ENCODE assay signal across 16 cellular contexts in genomic region chr19:48139053-48139452, GRCh38. TPM values are rescaled to one million over a fixed set of nuclear protein-coding genes. Genes with fewer than 3 reads are reported as not detected.
DNase-seq lines count a peak whose midpoint lies in the region; ATAC-seq, FAIRE-seq and TF ChIP-seq lines count a peak whose summit lies in the region.
"Had no signal": no experiment of that assay in that cellular context is flagged by ENCODE, and none has a peak within 500 bp of the region (broad histone marks: within the 10 kb centered on the region; RNA-seq: fewer than 3 reads in every experiment).

No MANE protein-coding gene starts in this region.

- DNase-seq in T-helper 2 cell treated with Interferon-gamma antibody and Interleukin-4, amounts not matched to agents 5 μg/mL and 100 μg/mL, for 36 hours (ENCODE audit: low spot score) = no peak
- DNase-seq in T-helper 2 cell (no peak), HepG2 (ENCODE audit: low spot score) (no peak), right lobe of liver (no peak), endothelial cell (ENCODE audit: low spot score) (no peak), superior temporal gyrus (ENCODE audit: extremely low spot score) (no peak), HuH-7.5 (ENCODE audit: low spot score) (no peak)
- no peak for DNase-seq in stimulated activated effector memory CD8-positive, alpha-beta T cell treated with anti-CD3 and anti-CD28 coated beads, Interleukin-12 subunit alpha, Interleukin-12 subunit beta, amount 100 ng/mL, for 72 hours (ENCODE audit: low spot score in 2 of 2)
- DNase-seq: AML-193, DMS79, GOT3, H9 had no signal

- H3K79me2 ChIP-seq in HepG2 (ENCODE audit: insufficient read depth, low read length) = no peaks in the 10 kb centered on the region

- no peak overlapping the region for H3K27ac ChIP-seq in HepG2 (ENCODE audit: extremely low read length, insufficient read depth, low read length)
- no peak overlapping the region for H3K27ac ChIP-seq in right lobe of liver
- H3K27ac ChIP-seq: 22Rv1, BLaER1 had no signal

- no peak for ATAC-seq in HepG2
- ATAC-seq in right lobe of liver = no peak
- no peak for ATAC-seq in stimulated activated effector memory CD8-positive, alpha-beta T cell treated with anti-CD3 and anti-CD28 coated beads, Interleukin-12 subunit alpha, Interleukin-12 subunit beta, amount 100 ng/mL, for 72 hours

- BruUV-seq in HepG2 (replicated peaks; lab: Mats Ljungman, UMichigan) = TSS peak; percentile 67

- TF ChIP-seq EP300 in HepG2 (IDR thresholded peaks at IDR 0.05; ENCODE audit: low read depth in 2 of 2, low read length in 2 of 2) (no peak), HepG2 (CRISPR knock-in tag; IDR thresholded peaks at IDR 0.05; ENCODE audit: borderline replicate concordance) (no peak)

- FAIRE-seq in HepG2 (lab: Jason Lieb, UNC) = no peak
- FAIRE-seq: GM12891 had no signal

- no peak for TF ChIP-seq RAD21 in HepG2 (CRISPR knock-in tag; IDR thresholded peaks at IDR 0.05)

- TF ChIP-seq CTCF in HepG2 (CRISPR knock-in tag; IDR thresholded peaks at IDR 0.05) = no peak
- TF ChIP-seq CTCF in right lobe of liver (IDR thresholded peaks at IDR 0.05) = no peak
- TF ChIP-seq CTCF in endothelial cell (IDR thresholded peaks at IDR 0.05; ENCODE audit: unreplicated experiment) = no peak

- H3K36me3 ChIP-seq in HepG2 (replicated peaks in 1 of 2; ENCODE audit: control insufficient read depth in 1 of 2, insufficient read depth in 2 of 2, low read length in 2 of 2) (peaks cover 5 to 40% of the 10 kb centered on the region in 2 experiments; a peak in 3 of 5 replicates), right lobe of liver (no peaks in the 10 kb centered on the region)

- no peaks in the 10 kb centered on the region for H3K9me3 ChIP-seq in HepG2 (ENCODE audit: low read length)
- no peaks in the 10 kb centered on the region for H3K9me3 ChIP-seq in right lobe of liver
- H3K9me3 ChIP-seq: BLaER1 had no signal

- H3K36me3 Mint-ChIP-seq in T-helper 2 cell treated with Interferon-gamma antibody and Interleukin-4, amounts not matched to agents 5 μg/mL and 100 μg/mL, for 36 hours (ENCODE audit: low read depth) = peaks cover 29% of the 10 kb centered on the region
- peaks cover 24% of the 10 kb centered on the region for H3K36me3 Mint-ChIP-seq in endothelial cell (ENCODE audit: low read depth, unreplicated experiment)
- H3K36me3 Mint-ChIP-seq in stimulated activated effector memory CD8-positive, alpha-beta T cell treated with anti-CD3 and anti-CD28 coated beads, Interleukin-12 subunit alpha, Interleukin-12 subunit beta, amount 100 ng/mL, for 72 hours = peaks cover 72% of the 10 kb centered on the region

- H2AFZ ChIP-seq in HepG2 (ENCODE audit: low read length) = no peak overlapping the region

- H3K4me3 Mint-ChIP-seq in T-helper 2 cell treated with Interferon-gamma antibody and Interleukin-4, amounts not matched to agents 5 μg/mL and 100 μg/mL, for 36 hours = no peak overlapping the region
- H3K4me3 Mint-ChIP-seq in endothelial cell (ENCODE audit: unreplicated experiment) = peak overlapping the region; percentile 51
- no peak overlapping the region for H3K4me3 Mint-ChIP-seq in stimulated activated effector memory CD8-positive, alpha-beta T cell treated with anti-CD3 and anti-CD28 coated beads, Interleukin-12 subunit alpha, Interleukin-12 subunit beta, amount 100 ng/mL, for 72 hours
- H3K4me3 Mint-ChIP-seq: H9 had no signal

- no peak for TF ChIP-seq POLR2A in HepG2 (IDR thresholded peaks at IDR 0.05; ENCODE audit: insufficient read depth in 1 of 2, low read depth in 2 of 2, low read length in 2 of 2)
- no peak for TF ChIP-seq POLR2A in right lobe of liver (IDR thresholded peaks at IDR 0.05)

- H3K4me3 ChIP-seq in HepG2 (replicated peaks in 1 of 3; ENCODE audit: insufficient read depth in 1 of 3, low read depth in 2 of 3, low read length in 3 of 3) = no peak overlapping the region
- no peak overlapping the region for H3K4me3 ChIP-seq in right lobe of liver
- H3K4me3 ChIP-seq: BLaER1 had no signal

- no peaks in the 10 kb centered on the region for H3K9me3 Mint-ChIP-seq in T-helper 2 cell treated with Interferon-gamma antibody and Interleukin-4, amounts not matched to agents 5 μg/mL and 100 μg/mL, for 36 hours
- H3K9me3 Mint-ChIP-seq in endothelial cell (ENCODE audit: unreplicated experiment) = no peaks in the 10 kb centered on the region
- H3K9me3 Mint-ChIP-seq in stimulated activated effector memory CD8-positive, alpha-beta T cell treated with anti-CD3 and anti-CD28 coated beads, Interleukin-12 subunit alpha, Interleukin-12 subunit beta, amount 100 ng/mL, for 72 hours = no peaks in the 10 kb centered on the region
- H3K9me3 Mint-ChIP-seq: H9 had no signal

- WGBS in HepG2 (ENCODE audit: low lambda C conversion rate) = 100% methylated on average over 3 of the region's 6 CpGs
- no CpG with 5 or more reads among the region's 6 CpGs for WGBS in right lobe of liver (ENCODE audit: insufficient coverage, low coverage, low lambda C conversion rate, missing lambda C conversion rate)

- POLR2A ChIA-PET in HepG2 (lab: Yijun Ruan, JAX) = no interaction called here

- H3K27me3 Mint-ChIP-seq in T-helper 2 cell treated with Interferon-gamma antibody and Interleukin-4, amounts not matched to agents 5 μg/mL and 100 μg/mL, for 36 hours (ENCODE audit: low read depth) = no peaks in the 10 kb centered on the region
- H3K27me3 Mint-ChIP-seq in endothelial cell (ENCODE audit: unreplicated experiment) = peaks cover 7% of the 10 kb centered on the region

- no peaks in the 10 kb centered on the region for H3K27me3 ChIP-seq in HepG2 (ENCODE audit: control insufficient read depth in 1 of 2, insufficient read depth in 2 of 2, low read length in 2 of 2)
- H3K27me3 ChIP-seq in right lobe of liver = no peaks in the 10 kb centered on the region
- H3K27me3 ChIP-seq: BLaER1 had no signal

- no peak overlapping the region for H3K4me2 ChIP-seq in HepG2 (ENCODE audit: low read depth, low read length)
- H3K4me2 ChIP-seq: BLaER1 had no signal

- H3K4me1 Mint-ChIP-seq in T-helper 2 cell treated with Interferon-gamma antibody and Interleukin-4, amounts not matched to agents 5 μg/mL and 100 μg/mL, for 36 hours (ENCODE audit: low read depth) = no peaks in the 10 kb centered on the region
- H3K4me1 Mint-ChIP-seq in endothelial cell (ENCODE audit: unreplicated experiment) = no peaks in the 10 kb centered on the region
- peaks cover 7% of the 10 kb centered on the region for H3K4me1 Mint-ChIP-seq in stimulated activated effector memory CD8-positive, alpha-beta T cell treated with anti-CD3 and anti-CD28 coated beads, Interleukin-12 subunit alpha, Interleukin-12 subunit beta, amount 100 ng/mL, for 72 hours
- H3K4me1 Mint-ChIP-seq: H9 had no signal

- CTCF ChIA-PET in HepG2 (lab: Yijun Ruan, JAX; ENCODE audit: low intra/inter-chr PET ratio, low total read pairs) = no interaction called here

- H3K9ac ChIP-seq in HepG2 (ENCODE audit: insufficient read depth, low read depth, low read length) = no peak overlapping the region
- H3K9ac ChIP-seq: BLaER1 had no signal

- intact Hi-C loops in HepG2 (cut with micrococcal nuclease; ENCODE audit: unreplicated experiment) = no loop called here
- intact Hi-C loops in right lobe of liver (cut with DNase I) = no loop called here

- H3K27ac Mint-ChIP-seq in T-helper 2 cell treated with Interferon-gamma antibody and Interleukin-4, amounts not matched to agents 5 μg/mL and 100 μg/mL, for 36 hours = peak overlapping the region; percentile 36
- H3K27ac Mint-ChIP-seq in endothelial cell (ENCODE audit: unreplicated experiment) = no peak overlapping the region
- H3K27ac Mint-ChIP-seq in stimulated activated effector memory CD8-positive, alpha-beta T cell treated with anti-CD3 and anti-CD28 coated beads, Interleukin-12 subunit alpha, Interleukin-12 subunit beta, amount 100 ng/mL, for 72 hours = peak overlapping the region; percentile 83

- no peaks in the 10 kb centered on the region for H3K4me1 ChIP-seq in HepG2 (ENCODE audit: insufficient read depth, low read length)
- H3K4me1 ChIP-seq in right lobe of liver = no peaks in the 10 kb centered on the region

- no peaks in the 10 kb centered on the region for H4K20me1 ChIP-seq in HepG2 (ENCODE audit: insufficient read depth, low read length)
- H4K20me1 ChIP-seq: BLaER1 had no signal

- in situ Hi-C loops in HepG2 (cut with HindIII; ENCODE audit: extremely low pct_ligation_motif_present, low pct_unique_long_range_greater_than_20kb) = no loop called here

RNA-seq across cellular contexts. Expression of gene PLA2G4C, which starts 28.4 kb away (rescaled TPM):
- total RNA-seq in HepG2 (2016; rRNA removed; fragmentation: Illumina TruSeq; extraction: Trizol) = 0.87 and 1.7 TPM in 2 replicates
- total RNA-seq in HepG2 (2016; cell fraction: cytosol; rRNA removed; fragmentation: Illumina TruSeq; extraction: Trizol; ENCODE audit: low read depth) = not detected in 2 replicates
- total RNA-seq in HepG2 (2016; cell fraction: insoluble cytoplasmic fraction; rRNA removed; fragmentation: Illumina TruSeq; extraction: Trizol) = 0.30 and 1.1 TPM in 2 replicates
- total RNA-seq in HepG2 (2016; cell fraction: membrane; rRNA removed; fragmentation: Illumina TruSeq; extraction: Trizol) = 0.19 and 1.9 TPM in 2 replicates
- total RNA-seq in HepG2 (2016; cell fraction: nucleus; rRNA removed; fragmentation: Illumina TruSeq; extraction: Trizol) = 0.60 and 4.0 TPM in 2 replicates
- 1.6 and 2.8 TPM in 2 replicates for polyA plus RNA-seq in HepG2 (2011; rRNA removed)
- 0.99 and 1.6 TPM in 2 replicates for polyA plus RNA-seq in HepG2 (2011; cell fraction: cytosol; rRNA removed)
- 5.9 and 6.4 TPM in 2 replicates for polyA plus RNA-seq in HepG2 (2011; cell fraction: nucleus; rRNA removed)
- polyA plus RNA-seq in HepG2 (2012) = 0.91 and 1.1 TPM in 2 replicates
- polyA plus RNA-seq in HepG2 (2016; cell fraction: cytosol; fragmentation: Illumina TruSeq; extraction: Trizol; ENCODE audit: low read depth) = 0.34 TPM in 2 replicates
- 0.82 and 1.6 TPM in 2 replicates for polyA plus RNA-seq in HepG2 (2016; cell fraction: insoluble cytoplasmic fraction; fragmentation: Illumina TruSeq; extraction: Trizol; ENCODE audit: low read depth)
- polyA plus RNA-seq in HepG2 (2016; cell fraction: membrane; fragmentation: Illumina TruSeq; extraction: Trizol; ENCODE audit: low read depth) = 0.19 TPM in 1 of 2 replicates, not detected in the other
- polyA plus RNA-seq in HepG2 (2016; cell fraction: nucleus; fragmentation: Illumina TruSeq; extraction: Trizol; ENCODE audit: insufficient read depth, low read depth) = 2.2 and 2.5 TPM in 2 replicates
- polyA minus RNA-seq in HepG2 (2011; rRNA and poly(A)+ RNA removed; ENCODE audit: low replicate concordance) = 0.58 and 2.7 TPM in 2 replicates
- polyA minus RNA-seq in HepG2 (2011; cell fraction: cytosol; rRNA and poly(A)+ RNA removed) = 1.5 TPM in 1 of 2 replicates, not detected in the other
- polyA minus RNA-seq in HepG2 (2011; cell fraction: nucleus; rRNA and poly(A)+ RNA removed) = 4.2 and 5.0 TPM in 2 replicates
- 10 to 100 TPM in 3 of 6 experiments, 1 to 10 TPM in 3; 3.8 to 29.7 (median 9.8) TPM for total RNA-seq in right lobe of liver
- 1.1 TPM for total RNA-seq in endothelial cell (ENCODE audit: unreplicated experiment)
- total RNA-seq: HT-29 had no signal

RNA-seq across cellular contexts. Expression of gene LIG1, which starts 31.1 kb away (rescaled TPM):
- 52.1 and 64.4 TPM in 2 replicates for total RNA-seq in HepG2 (2016; rRNA removed; fragmentation: Illumina TruSeq; extraction: Trizol)
- total RNA-seq in HepG2 (2016; cell fraction: cytosol; rRNA removed; fragmentation: Illumina TruSeq; extraction: Trizol; ENCODE audit: low read depth) = 7.3 and 8.5 TPM in 2 replicates
- total RNA-seq in HepG2 (2016; cell fraction: insoluble cytoplasmic fraction; rRNA removed; fragmentation: Illumina TruSeq; extraction: Trizol) = 44.1 and 72.4 TPM in 2 replicates
- total RNA-seq in HepG2 (2016; cell fraction: membrane; rRNA removed; fragmentation: Illumina TruSeq; extraction: Trizol) = 15.7 and 19.3 TPM in 2 replicates
- 51.4 and 56.6 TPM in 2 replicates for total RNA-seq in HepG2 (2016; cell fraction: nucleus; rRNA removed; fragmentation: Illumina TruSeq; extraction: Trizol)
- polyA plus RNA-seq in HepG2 (2011; rRNA removed) = 18.3 and 20.1 TPM in 2 replicates
- polyA plus RNA-seq in HepG2 (2011; cell fraction: cytosol; rRNA removed) = 9.1 and 11.9 TPM in 2 replicates
- 92.2 and 135 TPM in 2 replicates for polyA plus RNA-seq in HepG2 (2011; cell fraction: nucleus; rRNA removed)
- 11.0 and 27.9 TPM in 2 replicates for polyA plus RNA-seq in HepG2 (2012)
- polyA plus RNA-seq in HepG2 (2016; cell fraction: cytosol; fragmentation: Illumina TruSeq; extraction: Trizol; ENCODE audit: low read depth) = 6.0 and 7.0 TPM in 2 replicates
- 43.0 and 49.8 TPM in 2 replicates for polyA plus RNA-seq in HepG2 (2016; cell fraction: insoluble cytoplasmic fraction; fragmentation: Illumina TruSeq; extraction: Trizol; ENCODE audit: low read depth)
- 7.7 and 11.4 TPM in 2 replicates for polyA plus RNA-seq in HepG2 (2016; cell fraction: membrane; fragmentation: Illumina TruSeq; extraction: Trizol; ENCODE audit: low read depth)
- 135 and 153 TPM in 2 replicates for polyA plus RNA-seq in HepG2 (2016; cell fraction: nucleus; fragmentation: Illumina TruSeq; extraction: Trizol; ENCODE audit: insufficient read depth, low read depth)
- 25.6 and 86.4 TPM in 2 replicates for polyA minus RNA-seq in HepG2 (2011; rRNA and poly(A)+ RNA removed; ENCODE audit: low replicate concordance)
- polyA minus RNA-seq in HepG2 (2011; cell fraction: cytosol; rRNA and poly(A)+ RNA removed) = 11.3 and 17.6 TPM in 2 replicates
- 25.0 and 29.4 TPM in 2 replicates for polyA minus RNA-seq in HepG2 (2011; cell fraction: nucleus; rRNA and poly(A)+ RNA removed)
- total RNA-seq in right lobe of liver = 10 to 100 TPM in 2 of 6 experiments, 1 to 10 TPM in 4; 5.2 to 16.6 (median 7.7) TPM
- total RNA-seq in endothelial cell (ENCODE audit: unreplicated experiment) = 51.5 TPM

RNA-seq across cellular contexts. Expression of gene ZSWIM9, which starts 31.4 kb away (rescaled TPM):
- total RNA-seq in HepG2 (2016; rRNA removed; fragmentation: Illumina TruSeq; extraction: Trizol) (0.39 and 1.1 TPM in 2 replicates), right lobe of liver (1 to 10 TPM; 1.5 to 2.5 (median 2.0) TPM), endothelial cell (ENCODE audit: unreplicated experiment) (8.8 TPM)
- total RNA-seq in HepG2 (2016; cell fraction: cytosol; rRNA removed; fragmentation: Illumina TruSeq; extraction: Trizol; ENCODE audit: low read depth) = 0.26 and 0.91 TPM in 2 replicates
- 0.54 and 0.93 TPM in 2 replicates for total RNA-seq in HepG2 (2016; cell fraction: insoluble cytoplasmic fraction; rRNA removed; fragmentation: Illumina TruSeq; extraction: Trizol)
- 0.43 and 1.00 TPM in 2 replicates for total RNA-seq in HepG2 (2016; cell fraction: membrane; rRNA removed; fragmentation: Illumina TruSeq; extraction: Trizol)
- total RNA-seq in HepG2 (2016; cell fraction: nucleus; rRNA removed; fragmentation: Illumina TruSeq; extraction: Trizol) = 0.72 and 0.75 TPM in 2 replicates
- polyA plus RNA-seq in HepG2 (2011; rRNA removed) = 0.18 and 0.44 TPM in 2 replicates
- polyA plus RNA-seq in HepG2 (2011; cell fraction: cytosol; rRNA removed) = 0.28 and 0.43 TPM in 2 replicates
- 2.1 and 2.4 TPM in 2 replicates for polyA plus RNA-seq in HepG2 (2011; cell fraction: nucleus; rRNA removed)
- 2.8 and 3.7 TPM in 2 replicates for polyA plus RNA-seq in HepG2 (2012)
- 0.45 and 0.87 TPM in 2 replicates for polyA plus RNA-seq in HepG2 (2016; cell fraction: cytosol; fragmentation: Illumina TruSeq; extraction: Trizol; ENCODE audit: low read depth)
- 2.2 TPM in 2 replicates for polyA plus RNA-seq in HepG2 (2016; cell fraction: insoluble cytoplasmic fraction; fragmentation: Illumina TruSeq; extraction: Trizol; ENCODE audit: low read depth)
- 0.41 and 0.92 TPM in 2 replicates for polyA plus RNA-seq in HepG2 (2016; cell fraction: membrane; fragmentation: Illumina TruSeq; extraction: Trizol; ENCODE audit: low read depth)
- 3.7 and 3.8 TPM in 2 replicates for polyA plus RNA-seq in HepG2 (2016; cell fraction: nucleus; fragmentation: Illumina TruSeq; extraction: Trizol; ENCODE audit: insufficient read depth, low read depth)
- 1.0 and 1.7 TPM in 2 replicates for polyA minus RNA-seq in HepG2 (2011; rRNA and poly(A)+ RNA removed; ENCODE audit: low replicate concordance)
- polyA minus RNA-seq in HepG2 (2011; cell fraction: cytosol; rRNA and poly(A)+ RNA removed) = 0.59 and 0.70 TPM in 2 replicates
- 0.75 and 0.90 TPM in 2 replicates for polyA minus RNA-seq in HepG2 (2011; cell fraction: nucleus; rRNA and poly(A)+ RNA removed)
